In genomic region chr17:81713556-81714411, GRCh38 we compare ENCODE assay signal across 8 cellular contexts. TPM values are rescaled to one million over a fixed set of nuclear protein-coding genes. Genes with fewer than 3 reads are reported as not detected.
A peak's percentile ranks its signal among the peaks of the same experiment; 100 is the strongest.
DNase-seq lines count a peak whose midpoint lies in the region; ATAC-seq, FAIRE-seq and TF ChIP-seq lines count a peak whose summit lies in the region.

No MANE protein-coding gene starts in this region.

- ATAC-seq in HG03354 (IDR thresholded peaks at IDR 0.05; ENCODE audit: poor library complexity, severe bottlenecking, unreplicated experiment): no peak

- H3K27me3 ChIP-seq in HL-60 (ENCODE audit: insufficient read depth, poor library complexity, severe bottlenecking): no peaks in the 10 kb centered on the region
- H3K27me3 ChIP-seq in Peyer's patch: no peaks in the 10 kb centered on the region
- H3K27me3 ChIP-seq in prostate gland (replicated peaks; ENCODE audit: insufficient read depth): no peaks in the 10 kb centered on the region

- DNase-seq in HL-60 (ENCODE audit: low read depth in 1 of 2, low spot score in 1 of 2) (no peak), Peyer's patch (peak in 2 of 3 donors; percentile 78 to 87), ecto neural progenitor cell (ENCODE audit: low spot score) (peak; percentile 77), prostate gland (ENCODE audit: low spot score) (no peak), HTR-8/SVneo (ENCODE audit: insufficient read length, low spot score) (no peak), GM20000 (ENCODE audit: low spot score) (no peak), SKM-1 (lab: John Stamatoyannopoulos, UW; ENCODE audit: unreplicated experiment) (no peak)

- peak overlapping the region; percentile 80 for H3K27ac ChIP-seq in HL-60 (replicated peaks)
- peak overlapping the region in 3 of 4 donors; percentile 79 to 95 (median 86) for H3K27ac ChIP-seq in Peyer's patch
- peak overlapping the region; percentile 64 to 75 for H3K27ac ChIP-seq in prostate gland

- FAIRE-seq in HTR-8/SVneo (lab: Jason Lieb, UNC): no peak

- H3K4me3 ChIP-seq in HL-60 (replicated peaks; ENCODE audit: insufficient read depth, low read length): peak overlapping the region; percentile 78
- H3K4me3 ChIP-seq in Peyer's patch: peak overlapping the region in 3 of 4 donors; percentile 82 to 99 (median 94)
- H3K4me3 ChIP-seq in prostate gland: peak overlapping the region; percentile 82 to 93

- 59% methylated on average over 36 of the region's 36 CpGs for WGBS in prostate gland

- TF ChIP-seq POLR2A in Peyer's patch (IDR thresholded peaks at IDR 0.05) (peak; percentile 32 to 61), prostate gland (IDR thresholded peaks at IDR 0.05) (peak; percentile 28)

- H3K9me3 ChIP-seq in Peyer's patch (no peaks in the 10 kb centered on the region), prostate gland (no peaks in the 10 kb centered on the region)

- H3K36me3 ChIP-seq in Peyer's patch (peaks cover 0 to 39% (median 0%) of the 10 kb centered on the region in 3 donors), prostate gland (no peaks in the 10 kb centered on the region)

- H3K4me1 ChIP-seq in Peyer's patch (peaks cover 7 to 48% (median 14%) of the 10 kb centered on the region in 4 donors), prostate gland (replicated peaks) (peaks cover 21% of the 10 kb centered on the region)

- intact Hi-C loops in prostate gland (cut with DNase I): no loop called here

- TF ChIP-seq CTCF in HL-60 (IDR thresholded peaks at IDR 0.05; ENCODE audit: insufficient read depth, low read length) (no peak), Peyer's patch (IDR thresholded peaks at IDR 0.05) (no peak), prostate gland (IDR thresholded peaks at IDR 0.05) (no peak), GM20000 (IDR thresholded peaks at IDR 0.05; ENCODE audit: extremely low read depth, missing control alignments) (no peak)

RNA-seq across cellular contexts. Expression of gene SLC25A10, which starts 1.7 kb away (rescaled TPM):
- total RNA-seq in Peyer's patch: 100 to 1,000 TPM in 1 of 4 donors, 10 to 100 TPM in 3; 37.1 to 109 (median 64.1) TPM
- 10 to 100 TPM; 39.1 to 39.4 TPM for total RNA-seq in prostate gland

RNA-seq across cellular contexts. Expression of gene MRPL12, which starts 10.6 kb away (rescaled TPM):
- total RNA-seq in Peyer's patch (10 to 100 TPM; 65.6 to 99.9 (median 76.4) TPM), prostate gland (10 to 100 TPM; 53.4 to 63.5 TPM)

RNA-seq across cellular contexts. Expression of gene HGS, which starts 30.0 kb away (rescaled TPM):
- total RNA-seq in Peyer's patch (100 to 1,000 TPM; 118 to 186 (median 171) TPM), prostate gland (100 to 1,000 TPM; 102 to 167 TPM)

RNA-seq across cellular contexts. Expression of gene ARL16, which starts 30.2 kb away (rescaled TPM):
- total RNA-seq in Peyer's patch (10 to 100 TPM; 33.5 to 45.4 (median 43.4) TPM), prostate gland (10 to 100 TPM; 27.9 to 49.5 TPM)

RNA-seq across cellular contexts. Expression of gene CCDC137, which starts 47.2 kb away (rescaled TPM):
- 10 to 100 TPM; 13.9 to 27.2 (median 17.0) TPM for total RNA-seq in Peyer's patch
- total RNA-seq in prostate gland: 10 to 100 TPM; 18.5 to 27.7 TPM

Comparison
In these comparisons a context has a peak if more than half of its experiments do, and no peak if none do; other contexts are left out.
1. DNase-seq: peak in Peyer's patch (2 of 3) and ecto neural progenitor cell (single experiment); none in HL-60 (0 of 2), prostate gland (single experiment), HTR-8/SVneo (single experiment), GM20000 (single experiment) and SKM-1 (single experiment).
2. Peak in every context shown above with its lines, with median percentiles within 50 percentile points of each other: H3K27ac ChIP-seq and H3K4me3 ChIP-seq.